ENCODE assay signal across 21 cellular contexts in the genomic region with DNA sequence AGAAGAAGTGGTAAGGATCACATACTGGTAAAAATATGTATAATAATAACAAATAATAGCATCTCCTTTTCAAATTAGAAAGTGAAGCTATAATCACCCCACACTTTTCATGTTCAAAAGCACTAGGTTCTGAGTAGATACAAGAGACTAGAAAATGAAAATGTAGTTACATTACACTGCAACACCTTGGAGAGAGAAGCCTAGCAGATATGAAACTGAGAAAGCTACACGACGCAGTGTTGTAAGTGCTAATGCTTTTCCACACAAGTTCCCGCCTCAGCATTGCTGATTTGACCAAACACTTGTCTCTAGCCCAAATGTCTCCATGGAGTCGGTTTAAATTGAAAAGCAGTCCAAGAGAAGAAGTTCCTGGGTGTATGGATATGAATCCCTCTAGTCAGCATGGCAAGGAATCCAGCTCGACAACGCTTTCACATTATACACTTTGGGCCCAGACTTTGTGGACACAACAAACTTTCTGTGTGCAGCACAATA. TPM values are rescaled to one million over a fixed set of nuclear protein-coding genes. Genes with fewer than 3 reads are reported as not detected.
DNase-seq lines count a peak whose midpoint lies in the region; ATAC-seq lines count a peak whose summit lies in the region.
"Had no signal": no experiment of that assay in that cellular context is flagged by ENCODE, and none has a peak within 500 bp of the region (broad histone marks: within the 10 kb centered on the region; RNA-seq: fewer than 3 reads in every experiment).

No MANE protein-coding gene starts in this region.

- peak overlapping the region; percentile 76 for H3K4me3 ChIP-seq in skeletal muscle cell (ENCODE audit: low read depth, low read length)
- H3K4me3 ChIP-seq: body of pancreas, K562, suprapubic skin had no signal

- peak; percentile 39 for DNase-seq in Daoy (ENCODE audit: low read depth)
- DNase-seq in caudate nucleus (lab: John Stamatoyannopoulos, UW), result peak in 1 of 61 donors; percentile 13
- DNase-seq in skeletal muscle cell (ENCODE audit: low read depth), result no peak
- DNase-seq in NOMO-1 treated with DMSO at 0.1 percent for 48 hours (lab: John Stamatoyannopoulos, UW; ENCODE audit: unreplicated experiment), result no peak
- no peak for DNase-seq in activated T-cell treated with anti-CD3 and anti-CD28 coated beads, Interleukin-2, amount 50 U/mL, for 48 hours
- DNase-seq in mucosa of gallbladder (ENCODE audit: low spot score), result no peak
- DNase-seq: activated CD4-positive, CD25-positive, alpha-beta regulatory T cell treated with anti-CD3 and anti-CD28 coated beads, Interleukin-2, amount 50 U/mL, for 72 hours; activated gamma-delta T cell treated with Interleukin-2 at 50 U/mL for 16 hours; body of pancreas; CD4-positive, CD25-positive, alpha-beta regulatory T cell; DND-41; naive B cell; NCI-H1417 treated with DMSO at 0.1 percent for 48 hours; NCI-H2227 treated with DMSO at 0.1 percent for 48 hours; SHP77; stimulated activated CD4-positive, alpha-beta T cell treated with anti-CD3 and anti-CD28 coated beads, Interleukin-1b, Interleukin-23, amount 100 ng/mL, for 48 hours had no signal

- H3K27ac ChIP-seq in caudate nucleus (ENCODE audit: low read depth, low read length), result peak overlapping the region; percentile 56
- H3K27ac ChIP-seq: body of pancreas, suprapubic skin had no signal

- ATAC-seq in HG02798 (IDR thresholded peaks at IDR 0.05; ENCODE audit: poor library complexity, unreplicated experiment) (peak; percentile 69), esophagus mucosa (no peak)
- ATAC-seq: body of pancreas, HCT116, K562 had no signal

RNA-seq across cellular contexts. Expression of gene PDE1C, which starts 1.7 kb away (rescaled TPM):
- total RNA-seq in Daoy (2014; rRNA removed; shearing (Covaris generic)), result 20.4 and 24.2 TPM in 2 replicates
- total RNA-seq in mucosa of gallbladder (2.4 TPM), esophagus mucosa (0.72 TPM)
- total RNA-seq: CD4-positive, CD25-positive, alpha-beta regulatory T cell; K562 had no signal
